2 cellular contexts compared by ENCODE assay signal in the genomic region with DNA sequence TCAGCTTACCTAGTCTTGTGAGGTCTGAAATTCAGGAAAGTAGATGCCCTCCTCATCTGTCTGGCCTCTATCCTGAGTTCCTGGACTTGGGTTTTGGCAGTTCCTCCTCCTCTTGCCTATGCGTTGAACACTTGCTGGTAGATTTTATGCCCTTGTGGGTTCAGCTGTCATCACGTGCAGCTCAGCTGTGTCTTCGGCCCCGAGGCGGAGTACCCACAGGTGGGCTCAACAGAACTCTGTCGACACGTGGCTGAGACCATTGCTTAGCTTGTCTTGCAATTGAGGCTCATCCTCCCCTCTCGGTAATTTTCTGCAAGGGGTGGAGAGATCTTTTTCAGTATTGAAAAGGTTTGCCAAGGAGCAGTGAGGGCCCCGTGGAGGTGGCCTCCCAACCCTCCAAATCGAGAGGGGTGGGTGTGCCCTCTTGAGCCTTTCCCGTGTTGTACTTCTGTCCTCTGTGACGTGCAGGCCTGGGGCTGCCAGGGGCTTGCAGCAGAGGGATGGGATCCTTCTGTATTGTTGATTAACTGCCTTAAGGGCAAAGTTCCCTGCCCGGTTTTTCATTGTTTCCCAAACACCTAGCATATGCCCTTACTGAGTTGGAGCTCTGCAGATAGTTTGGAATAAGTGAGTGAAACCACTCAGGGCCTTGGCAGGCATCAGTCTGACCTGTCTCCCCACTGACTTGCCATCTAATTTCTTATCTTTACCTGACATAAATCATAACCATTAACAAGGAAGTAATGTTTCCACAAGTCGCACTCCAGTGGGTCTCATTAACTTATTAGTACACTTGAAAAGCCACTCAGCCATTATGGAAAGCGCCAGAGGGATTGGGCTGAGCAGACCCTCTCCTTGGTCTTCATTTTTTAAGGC.
A peak's percentile ranks its signal among the peaks of the same experiment; 100 is the strongest.
TF ChIP-seq lines count a peak whose summit lies in the region.

No MANE protein-coding gene starts in this region.

TF ChIP-seq in HEK293, 187 proteins besides CTCF, POLR2A, EP300 and RAD21:
- TF ChIP-seq ZNF138 (tag by site-specific recombination; IDR thresholded peaks at IDR 0.05; ENCODE audit: borderline replicate concordance), result no peak
- TF ChIP-seq FEZF1 (tag by site-specific recombination; IDR thresholded peaks at IDR 0.05), result 0 out of 2 replicates have a peak, but pooled peaks have one; percentile 8
- TF ChIP-seq, protein P1, sequence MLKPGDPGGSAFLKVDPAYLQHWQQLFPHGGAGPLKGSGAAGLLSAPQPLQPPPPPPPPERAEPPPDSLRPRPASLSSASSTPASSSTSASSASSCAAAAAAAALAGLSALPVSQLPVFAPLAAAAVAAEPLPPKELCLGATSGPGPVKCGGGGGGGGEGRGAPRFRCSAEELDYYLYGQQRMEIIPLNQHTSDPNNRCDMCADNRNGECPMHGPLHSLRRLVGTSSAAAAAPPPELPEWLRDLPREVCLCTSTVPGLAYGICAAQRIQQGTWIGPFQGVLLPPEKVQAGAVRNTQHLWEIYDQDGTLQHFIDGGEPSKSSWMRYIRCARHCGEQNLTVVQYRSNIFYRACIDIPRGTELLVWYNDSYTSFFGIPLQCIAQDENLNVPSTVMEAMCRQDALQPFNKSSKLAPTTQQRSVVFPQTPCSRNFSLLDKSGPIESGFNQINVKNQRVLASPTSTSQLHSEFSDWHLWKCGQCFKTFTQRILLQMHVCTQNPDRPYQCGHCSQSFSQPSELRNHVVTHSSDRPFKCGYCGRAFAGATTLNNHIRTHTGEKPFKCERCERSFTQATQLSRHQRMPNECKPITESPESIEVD (tag by site-specific recombination; IDR thresholded peaks at IDR 0.05), result 0 out of 2 replicates have a peak, but pooled peaks have one; percentile 14
- peak; percentile 58; the same call in 1 of the 2 replicates for TF ChIP-seq SCRT2 (tag by site-specific recombination; IDR thresholded peaks at IDR 0.05)

TF ChIP-seq in neural cell, 6 proteins besides CTCF, POLR2A, EP300 and RAD21:
- no peak for TF ChIP-seq SMC3 (conservative IDR thresholded peaks at IDR 0.05; ENCODE audit: poor library complexity)
- no peak for TF ChIP-seq MXI1 (conservative IDR thresholded peaks at IDR 0.05; ENCODE audit: poor library complexity, severe bottlenecking)
- no peak for TF ChIP-seq POLR2AphosphoS5 (IDR thresholded peaks at IDR 0.05)
- TF ChIP-seq TAF1 (IDR thresholded peaks at IDR 0.05; ENCODE audit: low read depth), result no peak
- TF ChIP-seq, protein P2, sequence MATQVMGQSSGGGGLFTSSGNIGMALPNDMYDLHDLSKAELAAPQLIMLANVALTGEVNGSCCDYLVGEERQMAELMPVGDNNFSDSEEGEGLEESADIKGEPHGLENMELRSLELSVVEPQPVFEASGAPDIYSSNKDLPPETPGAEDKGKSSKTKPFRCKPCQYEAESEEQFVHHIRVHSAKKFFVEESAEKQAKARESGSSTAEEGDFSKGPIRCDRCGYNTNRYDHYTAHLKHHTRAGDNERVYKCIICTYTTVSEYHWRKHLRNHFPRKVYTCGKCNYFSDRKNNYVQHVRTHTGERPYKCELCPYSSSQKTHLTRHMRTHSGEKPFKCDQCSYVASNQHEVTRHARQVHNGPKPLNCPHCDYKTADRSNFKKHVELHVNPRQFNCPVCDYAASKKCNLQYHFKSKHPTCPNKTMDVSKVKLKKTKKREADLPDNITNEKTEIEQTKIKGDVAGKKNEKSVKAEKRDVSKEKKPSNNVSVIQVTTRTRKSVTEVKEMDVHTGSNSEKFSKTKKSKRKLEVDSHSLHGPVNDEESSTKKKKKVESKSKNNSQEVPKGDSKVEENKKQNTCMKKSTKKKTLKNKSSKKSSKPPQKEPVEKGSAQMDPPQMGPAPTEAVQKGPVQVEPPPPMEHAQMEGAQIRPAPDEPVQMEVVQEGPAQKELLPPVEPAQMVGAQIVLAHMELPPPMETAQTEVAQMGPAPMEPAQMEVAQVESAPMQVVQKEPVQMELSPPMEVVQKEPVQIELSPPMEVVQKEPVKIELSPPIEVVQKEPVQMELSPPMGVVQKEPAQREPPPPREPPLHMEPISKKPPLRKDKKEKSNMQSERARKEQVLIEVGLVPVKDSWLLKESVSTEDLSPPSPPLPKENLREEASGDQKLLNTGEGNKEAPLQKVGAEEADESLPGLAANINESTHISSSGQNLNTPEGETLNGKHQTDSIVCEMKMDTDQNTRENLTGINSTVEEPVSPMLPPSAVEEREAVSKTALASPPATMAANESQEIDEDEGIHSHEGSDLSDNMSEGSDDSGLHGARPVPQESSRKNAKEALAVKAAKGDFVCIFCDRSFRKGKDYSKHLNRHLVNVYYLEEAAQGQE (IDR thresholded peaks at IDR 0.05; ENCODE audit: borderline replicate concordance), result no peak
- TF ChIP-seq EZH2 (IDR thresholded peaks at IDR 0.05; ENCODE audit: borderline replicate concordance, insufficient read depth, low read length, poor library complexity, severe bottlenecking), result no peak
